10 cellular contexts compared by ENCODE assay signal in genomic region chr3:183287301-183287971, GRCh38. TPM values are rescaled to one million over a fixed set of nuclear protein-coding genes. Genes with fewer than 3 reads are reported as not detected.
DNase-seq lines count a peak whose midpoint lies in the region; ATAC-seq, FAIRE-seq and TF ChIP-seq lines count a peak whose summit lies in the region.
"Had no signal": no experiment of that assay in that cellular context is flagged by ENCODE, and none has a peak within 500 bp of the region (broad histone marks: within the 10 kb centered on the region; RNA-seq: fewer than 3 reads in every experiment).

No MANE protein-coding gene starts in this region.

- H3K9ac ChIP-seq in keratinocyte (ENCODE audit: control insufficient read depth, extremely low read depth, insufficient read depth, low read length): no peak overlapping the region

- H3K4me2 ChIP-seq in A549 (peak overlapping the region; percentile 78), keratinocyte (ENCODE audit: control insufficient read depth, extremely low read depth, insufficient read depth, low read depth, low read length) (no peak overlapping the region)

- H3K79me2 ChIP-seq in keratinocyte (ENCODE audit: control insufficient read depth, insufficient read depth, low read length): no peaks in the 10 kb centered on the region

- no peaks in the 10 kb centered on the region for H3K27me3 ChIP-seq in keratinocyte (ENCODE audit: control insufficient read depth, extremely low read depth, insufficient read depth, low read length)

- no peaks in the 10 kb centered on the region for H3K9me1 ChIP-seq in keratinocyte (ENCODE audit: control insufficient read depth, extremely low read depth, insufficient read depth, low read length)

- POLR2A ChIA-PET in A549 (lab: Yijun Ruan, JAX): interaction anchor here (0.7 kb wide), 1 partner anchor 83 kb away, joined by 4 read pairs; no protein-coding TSS in a partner anchor

- no peak for TF ChIP-seq RAD21 in A549 (conservative IDR thresholded peaks at IDR 0.05 in 1 of 2, IDR thresholded peaks at IDR 0.05 in 1 of 2)

- H3K4me3 ChIP-seq in A549 (no peak overlapping the region), keratinocyte (ENCODE audit: control insufficient read depth in 2 of 3, extremely low read depth in 1 of 3, insufficient read depth in 2 of 3, low read depth in 1 of 3, low read length in 3 of 3) (no peak overlapping the region)

- peaks cover 0 to 2% of the 10 kb centered on the region in 2 experiments for H3K36me3 ChIP-seq in keratinocyte (ENCODE audit: control insufficient read depth in 2 of 2, extremely low read depth in 1 of 2, insufficient read depth in 2 of 2, low read length in 2 of 2)

- DNase-seq in A549 (ENCODE audit: low read depth in 1 of 2, low spot score in 1 of 2) (peak in 1 of 2 experiments; percentile 69), HT1080 (ENCODE audit: low read depth) (peak; percentile 83), astrocyte of the hippocampus (ENCODE audit: low read depth, low spot score) (peak; percentile 85), keratinocyte (ENCODE audit: low read depth, low spot score) (no peak), iPS-NIHi11 (ENCODE audit: low spot score) (no peak), left colon (no peak)
- DNase-seq: NCI-H1436 treated with DMSO at 0.1 percent for 48 hours had no signal

- no peaks in the 10 kb centered on the region for H4K20me1 ChIP-seq in keratinocyte (ENCODE audit: control insufficient read depth, extremely low read depth, insufficient read depth, low read length)

- dilution Hi-C loops in keratinocyte (cut with MboI; ENCODE audit: extremely low pct_ligation_motif_present, low sequenced_read_pairs): no loop called here

- H2AFZ ChIP-seq in keratinocyte (ENCODE audit: control insufficient read depth, low read length): no peak overlapping the region

- CTCF ChIA-PET in A549 (lab: Yijun Ruan, JAX): interaction anchor here (0.7 to 3.0 kb wide), 2 partner anchors 18 to 95 kb away, joined by 3 to 9 read pairs; no protein-coding TSS in a partner anchor

- peak; percentile 44 to 45; a peak in 2 of 5 replicates for TF ChIP-seq EP300 in A549 (IDR thresholded peaks at IDR 0.05)

- peaks cover 45% of the 10 kb centered on the region for H3K4me1 ChIP-seq in A549
- peaks cover 39% of the 10 kb centered on the region for H3K4me1 ChIP-seq in keratinocyte (ENCODE audit: control insufficient read depth, extremely low read depth, insufficient read depth, low read length)

- H3K9me3 ChIP-seq in A549: no peaks in the 10 kb centered on the region
- no peaks in the 10 kb centered on the region for H3K9me3 ChIP-seq in keratinocyte (ENCODE audit: control insufficient read depth, low read depth, low read length)

- ATAC-seq in A549: peak; percentile 23 to 55; a peak in 3 of 6 replicates
- ATAC-seq in GM21447 (IDR thresholded peaks at IDR 0.05; ENCODE audit: unreplicated experiment): no peak
- no peak for ATAC-seq in left colon
- no peak for ATAC-seq in GM21515 (IDR thresholded peaks at IDR 0.05; ENCODE audit: unreplicated experiment)

- intact Hi-C loops in left colon (cut with DNase I, micrococcal nuclease): no loop called here

- no peak for TF ChIP-seq POLR2A in A549 (IDR thresholded peaks at IDR 0.05; ENCODE audit: low read length)

- FAIRE-seq in A549 (lab: Jason Lieb, UNC) (no peak), keratinocyte (lab: Jason Lieb, UNC) (no peak)
- FAIRE-seq: G401.6 had no signal

- peak overlapping the region; percentile 77 to 85 for H3K27ac ChIP-seq in A549
- H3K27ac ChIP-seq in keratinocyte (ENCODE audit: control insufficient read depth, insufficient read depth, low read length): peak overlapping the region; percentile 96

- 29% methylated on average over 9 of the region's 9 CpGs for WGBS in A549 (ENCODE audit: missing lambda C conversion rate)

- no peak for TF ChIP-seq CTCF in A549 (IDR thresholded peaks at IDR 0.05)
- TF ChIP-seq CTCF in keratinocyte (optimal IDR thresholded peaks at IDR 0.05 in 1 of 3, IDR thresholded peaks at IDR 0.05 in 1 of 3, conservative IDR thresholded peaks at IDR 0.05 in 1 of 3; ENCODE audit: extremely low read depth in 1 of 3, insufficient read depth in 2 of 3, low read length in 3 of 3): no peak

TF ChIP-seq in A549, 52 proteins besides CTCF, POLR2A, EP300 and RAD21:
- TF ChIP-seq EHF (CRISPR knock-in tag; IDR thresholded peaks at IDR 0.05) (0 out of 2 replicates have a peak, but pooled peaks have one; percentile 49), FOSL2 (IDR thresholded peaks at IDR 0.05) (no peak), FOSL2 (CRISPR knock-in tag; IDR thresholded peaks at IDR 0.05) (peak; percentile 66), HOXB5 (CRISPR knock-in tag; IDR thresholded peaks at IDR 0.05) (no peak), ATOH8 (CRISPR knock-in tag; IDR thresholded peaks at IDR 0.05; ENCODE audit: low read depth) (0 out of 2 replicates have a peak, but pooled peaks have one; percentile 22), JUNB (IDR thresholded peaks at IDR 0.05) (peak; percentile 49; the same call in 1 of the 2 replicates), NPAS2 (CRISPR knock-in tag; IDR thresholded peaks at IDR 0.05; ENCODE audit: borderline replicate concordance) (no peak), USF2 (IDR thresholded peaks at IDR 0.05) (peak; percentile 55), MAFK (IDR thresholded peaks at IDR 0.05; ENCODE audit: partially characterized antibody) (peak; percentile 34), ZSCAN20 (CRISPR knock-in tag; IDR thresholded peaks at IDR 0.05) (peak; percentile 76; the same call in 1 of the 2 replicates), JUN (IDR thresholded peaks at IDR 0.05) (peak in 1 of 2 experiments; percentile 15; a peak in 1 of 5 replicates), HES2 (IDR thresholded peaks at IDR 0.05) (0 out of 2 replicates have a peak, but pooled peaks have one; percentile 20), HMGXB4 (CRISPR knock-in tag; IDR thresholded peaks at IDR 0.05; ENCODE audit: borderline replicate concordance) (no peak), CEBPB (IDR thresholded peaks at IDR 0.05) (peak; percentile 75 to 82)
TF ChIP-seq in A549: peak in this region for 10.

RNA-seq across cellular contexts. Expression of gene B3GNT5, which starts 34.4 kb away (rescaled TPM):
- 10.9 and 11.7 TPM in 2 replicates for polyA plus RNA-seq in A549 (2011; rRNA removed)
- polyA plus RNA-seq in A549 (2012; cell fraction: cytosol; rRNA removed): 1.9 and 2.1 TPM in 2 replicates
- 1.00 and 1.5 TPM in 2 replicates for polyA plus RNA-seq in A549 (2012; cell fraction: nucleus; rRNA removed)
- 4.7 to 4.8 TPM (median 4.7 TPM) in 3 replicates for polyA plus RNA-seq in A549 (2017; fragmentation: RNase III; extraction: RNeasy Plus Mini Kit Qiagen cat#74134 plus additional on column Dnase treatment)
- 9.8 and 9.9 TPM in 2 replicates for polyA minus RNA-seq in A549 (2011; rRNA and poly(A)+ RNA removed)
- 21.6 and 22.5 TPM in 2 replicates for total RNA-seq in HT1080 (2014; rRNA removed; shearing (Covaris generic))
- 47.9 and 66.2 TPM in 2 replicates for polyA plus RNA-seq in HT1080 (2015; cell fraction: cytosol; rRNA removed)
- 30.3 and 31.2 TPM in 2 replicates for polyA plus RNA-seq in HT1080 (2015; cell fraction: nucleus; rRNA removed)
- 39.7 to 66.6 TPM (median 42.0 TPM) in 3 replicates for polyA plus RNA-seq in keratinocyte
- polyA plus RNA-seq in keratinocyte (2011; ENCODE audit: low read depth): 46.3 TPM
- polyA plus RNA-seq in keratinocyte (2011; cell fraction: cytosol; rRNA removed): 17.6 and 39.0 TPM in 2 replicates
- polyA plus RNA-seq in keratinocyte (2011; cell fraction: nucleus; rRNA removed): 36.0 and 52.1 TPM in 2 replicates
- polyA plus RNA-seq in keratinocyte (2012; ENCODE audit: low replicate concordance): 35.0 and 44.0 TPM in 2 replicates
- polyA minus RNA-seq in keratinocyte: 19.5 to 104 TPM (median 62.1 TPM) in 3 replicates
- 31.1 TPM for polyA minus RNA-seq in keratinocyte (2011; cell fraction: cytosol; rRNA and poly(A)+ RNA removed)
- polyA minus RNA-seq in keratinocyte (2011; cell fraction: nucleus; rRNA and poly(A)+ RNA removed): 55.0 and 105 TPM in 2 replicates
- total RNA-seq in left colon: 100 to 1,000 TPM in 1 of 2 donors, 10 to 100 TPM in 1; 80.3 to 106 TPM

Comparison
In these comparisons a context has a peak if more than half of its experiments do, and no peak if none do; other contexts are left out.
1. ATAC-seq: peak in A549 (2 of 2); none in GM21447 (single experiment), left colon (single experiment) and GM21515 (single experiment).
2. DNase-seq: peak in HT1080 (single experiment) and astrocyte of the hippocampus (single experiment); none in keratinocyte (single experiment), iPS-NIHi11 (single experiment) and left colon (0 of 2).